In the genomic region with DNA sequence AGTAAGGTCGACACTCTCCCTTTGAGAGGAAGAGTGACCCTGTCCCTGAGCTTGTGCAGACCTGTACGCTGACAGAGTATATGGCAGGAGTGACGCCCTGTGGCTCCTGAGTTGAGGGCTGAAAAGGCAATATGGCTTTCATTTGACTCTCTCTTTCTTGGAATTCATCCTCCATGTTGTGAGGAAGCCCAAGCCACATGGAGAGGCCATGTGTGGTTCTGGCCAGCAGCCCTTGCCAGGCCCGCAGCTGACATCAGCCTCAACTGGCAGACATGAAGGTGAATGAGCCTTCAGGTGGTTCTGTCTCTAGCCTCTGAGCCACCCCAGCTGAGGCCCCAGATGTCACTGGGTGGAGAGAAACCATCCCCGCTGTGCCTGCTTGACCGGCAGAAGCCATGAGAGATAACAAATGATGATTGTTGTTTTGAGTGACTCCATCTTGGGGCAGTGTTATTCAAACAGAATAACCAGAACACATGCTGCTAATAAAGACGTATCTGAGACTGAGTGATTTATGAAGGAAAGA, we compare ENCODE assay signal across 22 cellular contexts. TPM values are rescaled to one million over a fixed set of nuclear protein-coding genes. Genes with fewer than 3 reads are reported as not detected.
DNase-seq lines count a peak whose midpoint lies in the region; ATAC-seq, FAIRE-seq and TF ChIP-seq lines count a peak whose summit lies in the region.
"Had no signal": no experiment of that assay in that cellular context is flagged by ENCODE, and none has a peak within 500 bp of the region (broad histone marks: within the 10 kb centered on the region; RNA-seq: fewer than 3 reads in every experiment).

No MANE protein-coding gene starts in this region.

- no peak overlapping the region for H3K4me3 ChIP-seq in osteoblast (ENCODE audit: insufficient read depth, low read length)
- H3K4me3 ChIP-seq: BLaER1 treated with 17β-estradiol and CSF1 and Interleukin-3, amounts not matched to agents 10 nM and 100 nM had no signal

- no peaks in the 10 kb centered on the region for H3K4me1 Mint-ChIP-seq in natural killer cell treated with Interleukin-12 subunit alpha and Interleukin-12 subunit beta and Interleukin-15 and Interleukin-18, amount 100 ng/mL, for 72 hours (ENCODE audit: low read depth in 2 of 2)
- H3K4me1 Mint-ChIP-seq in natural killer cell (no peaks in the 10 kb centered on the region), chondrocyte (ENCODE audit: low read depth) (no peaks in the 10 kb centered on the region)

- TF ChIP-seq CTCF in natural killer cell (IDR thresholded peaks at IDR 0.05) (no peak), chondrocyte (IDR thresholded peaks at IDR 0.05) (no peak), osteoblast (IDR thresholded peaks at IDR 0.05; ENCODE audit: extremely low read depth, low read depth, low read length) (no peak)

- H3K4me2 ChIP-seq in osteoblast (ENCODE audit: insufficient read depth, low read length), result no peak overlapping the region
- H3K4me2 ChIP-seq: BLaER1 treated with 17β-estradiol and CSF1 and Interleukin-3, amounts not matched to agents 10 nM and 100 nM had no signal

- H3K4me1 ChIP-seq in osteoblast (ENCODE audit: insufficient read depth, low read length), result no peaks in the 10 kb centered on the region
- H3K4me1 ChIP-seq: Caco-2 had no signal

- H3K36me3 Mint-ChIP-seq in natural killer cell treated with Interleukin-12 subunit alpha and Interleukin-12 subunit beta and Interleukin-15 and Interleukin-18, amount 100 ng/mL, for 72 hours, result no peaks in the 10 kb centered on the region
- no peaks in the 10 kb centered on the region for H3K36me3 Mint-ChIP-seq in natural killer cell
- H3K36me3 Mint-ChIP-seq in chondrocyte (ENCODE audit: low read depth), result peaks cover 1% of the 10 kb centered on the region
- H3K36me3 Mint-ChIP-seq: CD8-positive, alpha-beta T cell had no signal

- DNase-seq in natural killer cell treated with Interleukin-12 subunit alpha and Interleukin-12 subunit beta and Interleukin-15 and Interleukin-18, amount 100 ng/mL, for 72 hours (ENCODE audit: low spot score), result peak; percentile 6
- DNase-seq in natural killer cell, result no peak
- no peak for DNase-seq in HTR-8/SVneo (ENCODE audit: insufficient read length, low spot score)
- DNase-seq in chondrocyte (ENCODE audit: low spot score), result peak; percentile 40
- DNase-seq in osteoblast (ENCODE audit: insufficient read length, low spot score, missing footprints), result peak; percentile 44
- no peak for DNase-seq in stimulated activated CD4-positive, alpha-beta T cell treated with anti-CD3 and anti-CD28 coated beads, Interleukin-2, amount 100 ng/mL, for 24 hours
- no peak for DNase-seq in HuH-7.5 (ENCODE audit: low spot score)
- DNase-seq: 8988T; ACHN; Caco-2; Calu3; CD4-positive, alpha-beta T cell; CD8-positive, alpha-beta T cell; DMS79 treated with DMSO at 0.1 percent for 48 hours; GF-D8 had no signal

- ATAC-seq in natural killer cell treated with Interleukin-12 subunit alpha and Interleukin-12 subunit beta and Interleukin-15 and Interleukin-18, amount 100 ng/mL, for 72 hours, result no peak
- ATAC-seq in natural killer cell (no peak), HG03378 (IDR thresholded peaks at IDR 0.05; ENCODE audit: unreplicated experiment) (no peak)
- ATAC-seq: CD8-positive, alpha-beta T cell had no signal

- H2AFZ ChIP-seq in osteoblast (ENCODE audit: low read length), result no peak overlapping the region

- intact Hi-C loops in natural killer cell (cut with micrococcal nuclease), result no loop called here

- H3K27me3 Mint-ChIP-seq in natural killer cell treated with Interleukin-12 subunit alpha and Interleukin-12 subunit beta and Interleukin-15 and Interleukin-18, amount 100 ng/mL, for 72 hours, result peaks cover 11 to 25% of the 10 kb centered on the region in 2 donors
- H3K27me3 Mint-ChIP-seq in natural killer cell (ENCODE audit: low read depth in 2 of 2) (peaks cover 0 to 9% of the 10 kb centered on the region in 2 donors), chondrocyte (ENCODE audit: low read depth) (peaks cover 6% of the 10 kb centered on the region)

- no peak overlapping the region for H3K4me3 Mint-ChIP-seq in natural killer cell treated with Interleukin-12 subunit alpha and Interleukin-12 subunit beta and Interleukin-15 and Interleukin-18, amount 100 ng/mL, for 72 hours
- H3K4me3 Mint-ChIP-seq in natural killer cell (no peak overlapping the region), chondrocyte (ENCODE audit: unreplicated experiment) (no peak overlapping the region)
- H3K4me3 Mint-ChIP-seq: CD4-positive, alpha-beta T cell; CD8-positive, alpha-beta T cell had no signal

- H3K36me3 ChIP-seq in osteoblast (ENCODE audit: insufficient read depth, low read length), result no peaks in the 10 kb centered on the region
- H3K36me3 ChIP-seq: BLaER1 treated with 17β-estradiol and CSF1 and Interleukin-3, amounts not matched to agents 10 nM and 100 nM had no signal

- H3K79me2 ChIP-seq in osteoblast (ENCODE audit: insufficient read depth, low read length), result no peaks in the 10 kb centered on the region

- H3K9me3 ChIP-seq in osteoblast (ENCODE audit: low read depth, low read length), result peaks cover 4% of the 10 kb centered on the region
- H3K9me3 ChIP-seq: Caco-2 had no signal

- H3K27me3 ChIP-seq in osteoblast (ENCODE audit: insufficient read depth, low read length), result peaks cover 19% of the 10 kb centered on the region
- H3K27me3 ChIP-seq: BLaER1 treated with 17β-estradiol and CSF1 and Interleukin-3, amounts not matched to agents 10 nM and 100 nM had no signal

- FAIRE-seq in HTR-8/SVneo (lab: Jason Lieb, UNC), result peak; percentile 54
- FAIRE-seq: A204.1, D721Med, G401.6, GM12891 had no signal

- H3K9me3 Mint-ChIP-seq in natural killer cell treated with Interleukin-12 subunit alpha and Interleukin-12 subunit beta and Interleukin-15 and Interleukin-18, amount 100 ng/mL, for 72 hours, result peaks cover 7% of the 10 kb centered on the region
- H3K9me3 Mint-ChIP-seq in natural killer cell (peaks cover 3 to 4% of the 10 kb centered on the region in 2 donors), chondrocyte (ENCODE audit: low read depth) (peaks cover 9% of the 10 kb centered on the region)

- no peak overlapping the region for H3K27ac Mint-ChIP-seq in natural killer cell treated with Interleukin-12 subunit alpha and Interleukin-12 subunit beta and Interleukin-15 and Interleukin-18, amount 100 ng/mL, for 72 hours
- H3K27ac Mint-ChIP-seq in natural killer cell, result no peak overlapping the region
- no peak overlapping the region for H3K27ac Mint-ChIP-seq in chondrocyte (ENCODE audit: unreplicated experiment)
- H3K27ac Mint-ChIP-seq: CD4-positive, alpha-beta T cell; CD8-positive, alpha-beta T cell had no signal

- no peaks in the 10 kb centered on the region for H4K20me1 ChIP-seq in osteoblast (ENCODE audit: insufficient read depth, low read length)
- H4K20me1 ChIP-seq: BLaER1 treated with 17β-estradiol and CSF1 and Interleukin-3, amounts not matched to agents 10 nM and 100 nM had no signal

- no peak overlapping the region for H3K27ac ChIP-seq in osteoblast (ENCODE audit: low read depth, low read length)
- H3K27ac ChIP-seq: BLaER1 treated with 17β-estradiol and CSF1 and Interleukin-3, amounts not matched to agents 10 nM and 100 nM; C4-2B had no signal

RNA-seq across cellular contexts. Expression of gene SMIM38, which starts 31.9 kb away (rescaled TPM):
- under 1 TPM in 1 of 2 donors, not detected in 1; 0.89 TPM for total RNA-seq in natural killer cell treated with Interleukin-12 subunit alpha and Interleukin-12 subunit beta and Interleukin-15 and Interleukin-18, amount 100 ng/mL, for 72 hours
- total RNA-seq in natural killer cell (under 1 TPM; 0.23 to 0.42 (median 0.40) TPM), chondrocyte (0.12 to 0.60 TPM (median 0.41 TPM) in 3 replicates), osteoblast (under 0.01 and 0.29 TPM in 2 replicates)
- total RNA-seq: CD8-positive, alpha-beta T cell had no signal

Comparison
In these comparisons a context has a peak if more than half of its experiments do, and no peak if none do; other contexts are left out.
1. DNase-seq: peak in natural killer cell treated with Interleukin-12 subunit alpha and Interleukin-12 subunit beta and Interleukin-15 and Interleukin-18, amount 100 ng/mL, for 72 hours (single experiment), chondrocyte (single experiment) and osteoblast (single experiment); none in natural killer cell (single experiment), HTR-8/SVneo (single experiment), stimulated activated CD4-positive, alpha-beta T cell treated with anti-CD3 and anti-CD28 coated beads, Interleukin-2, amount 100 ng/mL, for 24 hours (0 of 2) and HuH-7.5 (single experiment).